ENCODE assay signal across 8 cellular contexts in genomic region chr16:2512920-2513404, GRCh38. TPM values are rescaled to one million over a fixed set of nuclear protein-coding genes. Genes with fewer than 3 reads are reported as not detected.
A peak's percentile ranks its signal among the peaks of the same experiment; 100 is the strongest.
DNase-seq lines count a peak whose midpoint lies in the region; ATAC-seq and TF ChIP-seq lines count a peak whose summit lies in the region.

No MANE protein-coding gene starts in this region.

- ATAC-seq in GM21723 (IDR thresholded peaks at IDR 0.05; ENCODE audit: unreplicated experiment) (no peak), HG03175 (IDR thresholded peaks at IDR 0.05; ENCODE audit: unreplicated experiment) (no peak)

- no peak for TF ChIP-seq CTCF in tibial nerve (IDR thresholded peaks at IDR 0.05)

- no peaks in the 10 kb centered on the region for H3K27me3 ChIP-seq in tibial nerve

- no peaks in the 10 kb centered on the region for H3K9me3 ChIP-seq in tibial nerve

- peaks cover 0 to 57% (median 37%) of the 10 kb centered on the region in 4 donors for H3K4me1 ChIP-seq in tibial nerve

- DNase-seq in Jurkat, Clone E6-1 (ENCODE audit: low read depth, low spot score) = no peak
- peak; percentile 72 for DNase-seq in left kidney (ENCODE audit: low read depth, low spot score)
- DNase-seq in tibial nerve (ENCODE audit: low spot score in 2 of 2) = no peak
- no peak for DNase-seq in cerebellum (ENCODE audit: low spot score)

- peaks cover 0 to 4% (median 0%) of the 10 kb centered on the region in 3 donors for H3K36me3 ChIP-seq in tibial nerve

- H3K27ac ChIP-seq in angular gyrus (ENCODE audit: low read depth, low read length) (peak overlapping the region; percentile 99), tibial nerve (peak overlapping the region; percentile 92 to 100 (median 98))

- WGBS in tibial nerve, 2 donors = 31 to 41% methylated on average over 13 to 15 of the region's 15 CpGs

- no peak for TF ChIP-seq EP300 in tibial nerve (IDR thresholded peaks at IDR 0.05)

- TF ChIP-seq POLR2A in tibial nerve (IDR thresholded peaks at IDR 0.05) = no peak

- H3K4me3 ChIP-seq in GM08714 (ENCODE audit: low read length) (peak overlapping the region; percentile 21; the same call in 1 of the 2 replicates), tibial nerve (peak overlapping the region; percentile 36 to 99 (median 94))
- peak overlapping the region; percentile 70 for H3K4me3 ChIP-seq in Jurkat, Clone E6-1 (ENCODE audit: low read length)

RNA-seq across cellular contexts. Expression of gene ATP6V0C, which starts 0.8 kb away (rescaled TPM):
- polyA plus RNA-seq in Jurkat, Clone E6-1 (2012; ENCODE audit: insufficient read depth, insufficient read length) = 139 TPM
- total RNA-seq in tibial nerve (10 to 100 TPM; 48.1 to 73.0 (median 61.1) TPM), cerebellum (23.9 TPM)

RNA-seq across cellular contexts. Expression of gene AMDHD2, which starts 7.2 kb away (rescaled TPM):
- 33.6 TPM for polyA plus RNA-seq in Jurkat, Clone E6-1 (2012; ENCODE audit: insufficient read depth, insufficient read length)
- 10 to 100 TPM; 40.4 to 64.5 (median 55.2) TPM for total RNA-seq in tibial nerve
- 22.3 TPM for total RNA-seq in cerebellum

RNA-seq across cellular contexts. Expression of gene CEMP1, which starts 18.2 kb away (rescaled TPM):
- polyA plus RNA-seq in Jurkat, Clone E6-1 (2012; ENCODE audit: insufficient read depth, insufficient read length) = 5.9 TPM
- not detected for total RNA-seq in tibial nerve
- total RNA-seq in cerebellum = not detected

RNA-seq across cellular contexts. Expression of gene PDPK1, which starts 24.9 kb away (rescaled TPM):
- polyA plus RNA-seq in Jurkat, Clone E6-1 (2012; ENCODE audit: insufficient read depth, insufficient read length) = 28.8 TPM
- total RNA-seq in tibial nerve (10 to 100 TPM; 28.6 to 41.7 (median 32.4) TPM), cerebellum (29.7 TPM)

RNA-seq across cellular contexts. Expression of gene TBC1D24, which starts 38.0 kb away (rescaled TPM):
- 6.2 TPM for polyA plus RNA-seq in Jurkat, Clone E6-1 (2012; ENCODE audit: insufficient read depth, insufficient read length)
- 10 to 100 TPM; 12.0 to 18.3 (median 16.3) TPM for total RNA-seq in tibial nerve
- total RNA-seq in cerebellum = 30.4 TPM

Comparison
In these comparisons a context has a peak if more than half of its experiments do, and no peak if none do; other contexts are left out.
1. H3K4me3 ChIP-seq: peak in every context shown above with its lines; median percentile 94 in tibial nerve; 70 in Jurkat, Clone E6-1; 21 in GM08714.